In the genomic region with DNA sequence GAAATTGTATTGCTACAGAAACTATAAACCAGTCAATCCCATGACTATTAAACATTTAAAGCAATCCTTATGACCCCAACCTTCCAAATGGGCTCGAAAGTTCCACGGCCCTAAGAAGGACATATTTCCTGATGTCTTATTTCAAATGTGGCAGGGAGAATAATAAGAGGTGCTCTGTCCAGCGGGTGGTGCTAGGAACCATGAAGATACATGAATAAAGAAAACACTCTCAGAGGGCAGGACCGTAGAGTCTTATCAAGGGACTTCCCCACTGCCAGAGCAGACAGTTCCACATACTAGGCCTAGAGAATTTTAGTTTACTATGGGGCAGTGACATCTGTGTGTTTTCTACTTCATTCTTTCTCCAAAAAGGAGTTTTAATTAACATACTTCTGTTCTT, we compare ENCODE assay signal across 12 cellular contexts.
A peak's percentile ranks its signal among the peaks of the same experiment; 100 is the strongest.
DNase-seq lines count a peak whose midpoint lies in the region; ATAC-seq, FAIRE-seq and TF ChIP-seq lines count a peak whose summit lies in the region.
"Had no signal": no experiment of that assay in that cellular context is flagged by ENCODE, and none has a peak within 500 bp of the region (broad histone marks: within the 10 kb centered on the region; RNA-seq: fewer than 3 reads in every experiment).

No MANE protein-coding gene starts in this region.

- no peak overlapping the region for H2BK12ac ChIP-seq in trophoblast cell (ENCODE audit: low read length)

- TF ChIP-seq CTCF in D721Med (IDR thresholded peaks at IDR 0.05; ENCODE audit: insufficient read depth, missing control alignments) (peak; percentile 68), kidney epithelial cell (IDR thresholded peaks at IDR 0.05; ENCODE audit: insufficient read depth, low read length, poor library complexity, severe bottlenecking) (peak; percentile 28)

- no peak overlapping the region for H3K4ac ChIP-seq in trophoblast cell (ENCODE audit: low read depth, low read length)

- H3K27me3 ChIP-seq in kidney epithelial cell (ENCODE audit: control insufficient read depth, insufficient read depth, low read length) (no peaks in the 10 kb centered on the region), trophoblast cell (ENCODE audit: insufficient read depth, low read length) (no peaks in the 10 kb centered on the region)

- H3K79me2 ChIP-seq in trophoblast cell (ENCODE audit: control insufficient read depth, insufficient read depth, low read length, poor library complexity): no peaks in the 10 kb centered on the region

- no peak overlapping the region for H3K27ac ChIP-seq in trophoblast cell (ENCODE audit: low read depth, low read length)

- no CpG with 5 or more reads among the region's 4 CpGs for WGBS in trophoblast cell (ENCODE audit: extremely low coverage, insufficient coverage, insufficient read length)

- H2AFZ ChIP-seq in trophoblast cell (ENCODE audit: insufficient read depth, low read length, poor library complexity): no peak overlapping the region

- H4K12ac ChIP-seq in trophoblast cell (ENCODE audit: low read depth, low read length): no peak overlapping the region

- H4K91ac ChIP-seq in trophoblast cell (ENCODE audit: low read depth, low read length): no peak overlapping the region

- FAIRE-seq in D721Med (lab: Jason Lieb, UNC): peak; percentile 29
- FAIRE-seq: endometrium had no signal

- H3K4me1 ChIP-seq in trophoblast cell (ENCODE audit: control insufficient read depth in 1 of 2, insufficient read depth in 2 of 2, low read length in 2 of 2): no peaks in the 10 kb centered on the region

- no peak overlapping the region for H3K14ac ChIP-seq in trophoblast cell (ENCODE audit: low read length)

- no peak overlapping the region for H3K9ac ChIP-seq in trophoblast cell (ENCODE audit: low read length)

- H3K79me1 ChIP-seq in trophoblast cell (ENCODE audit: low read length): no peaks in the 10 kb centered on the region

- no peak overlapping the region for H2BK120ac ChIP-seq in trophoblast cell (ENCODE audit: insufficient read depth, low read length, poor library complexity)

- DNase-seq in D721Med (ENCODE audit: insufficient read length, low spot score) (peak; percentile 26), HT1080 (ENCODE audit: low read depth) (peak; percentile 51), amniotic epithelial cell (ENCODE audit: low read depth) (peak; percentile 68), kidney epithelial cell (ENCODE audit: low read depth) (no peak), trophoblast cell (no peak)
- DNase-seq in activated CD8-positive, alpha-beta memory T cell treated with anti-CD3 and anti-CD28 coated beads for 24 hours: no peak
- no peak for DNase-seq in activated naive CD4-positive, alpha-beta T cell treated with anti-CD3 and anti-CD28 coated beads, Interleukin-2, amount 50 U/mL, for 16 hours
- DNase-seq: activated CD8-positive, alpha-beta memory T cell treated with anti-CD3 and anti-CD28 coated beads, Interleukin-2, amount 50 U/mL, for 48 hours; GDM1 had no signal

- no peaks in the 10 kb centered on the region for H3K9me3 ChIP-seq in trophoblast cell (ENCODE audit: insufficient read depth, low read depth, low read length)
- H3K9me3 ChIP-seq: mucosa of descending colon had no signal

- ATAC-seq in HG03521 (IDR thresholded peaks at IDR 0.05; ENCODE audit: unreplicated experiment): no peak
- ATAC-seq: mucosa of descending colon had no signal

- H3K23ac ChIP-seq in trophoblast cell (ENCODE audit: low read length): no peak overlapping the region

- no peak overlapping the region for H3K4me2 ChIP-seq in trophoblast cell (ENCODE audit: low read length)

- no peak overlapping the region for H2BK5ac ChIP-seq in trophoblast cell (ENCODE audit: low read depth, low read length, poor library complexity)

- no peak overlapping the region for H3K4me3 ChIP-seq in kidney epithelial cell (ENCODE audit: low read depth, low read length)
- no peak overlapping the region for H3K4me3 ChIP-seq in trophoblast cell (ENCODE audit: low read depth, low read length)
- H3K4me3 ChIP-seq: mucosa of descending colon had no signal

- no peaks in the 10 kb centered on the region for H3K36me3 ChIP-seq in kidney epithelial cell (ENCODE audit: control insufficient read depth, insufficient read depth, low read length)
- H3K36me3 ChIP-seq in trophoblast cell (ENCODE audit: control insufficient read depth in 1 of 2, insufficient read depth in 2 of 2, low read length in 2 of 2): no peaks in the 10 kb centered on the region

- no peak overlapping the region for H3K18ac ChIP-seq in trophoblast cell (ENCODE audit: low read length)

- H4K8ac ChIP-seq in trophoblast cell (ENCODE audit: low read depth, low read length): no peak overlapping the region

- no peak overlapping the region for H2AK5ac ChIP-seq in trophoblast cell (ENCODE audit: low read length)

Comparison
In these comparisons a context has a peak if more than half of its experiments do, and no peak if none do; other contexts are left out.
1. DNase-seq: peak in D721Med (single experiment), HT1080 (single experiment) and amniotic epithelial cell (single experiment); none in kidney epithelial cell (single experiment), activated CD8-positive, alpha-beta memory T cell treated with anti-CD3 and anti-CD28 coated beads for 24 hours (single experiment), activated naive CD4-positive, alpha-beta T cell treated with anti-CD3 and anti-CD28 coated beads, Interleukin-2, amount 50 U/mL, for 16 hours (single experiment) and trophoblast cell (0 of 2).